Comparison of ENCODE assay signal across 14 cellular contexts in the genomic region with DNA sequence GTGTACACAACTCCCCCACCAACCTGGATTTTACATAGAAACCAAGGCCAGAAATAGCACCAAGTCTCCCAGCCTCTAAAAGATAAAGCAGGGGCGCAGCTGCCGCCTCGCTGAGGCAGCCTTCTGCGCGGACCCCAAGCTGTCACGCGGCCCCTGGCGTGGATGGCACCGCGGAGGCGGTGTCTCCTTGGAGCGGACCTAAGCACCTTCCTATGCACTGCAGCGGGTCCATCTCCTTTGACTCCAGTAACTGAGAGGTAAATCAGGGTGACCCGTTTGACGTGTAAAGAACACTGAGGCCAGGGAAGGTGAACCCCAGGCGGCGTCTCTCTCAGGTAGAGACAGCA. TPM values are rescaled to one million over a fixed set of nuclear protein-coding genes. Genes with fewer than 3 reads are reported as not detected.
DNase-seq lines count a peak whose midpoint lies in the region; ATAC-seq, FAIRE-seq and TF ChIP-seq lines count a peak whose summit lies in the region.
"Had no signal": no experiment of that assay in that cellular context is flagged by ENCODE, and none has a peak within 500 bp of the region (broad histone marks: within the 10 kb centered on the region; RNA-seq: fewer than 3 reads in every experiment).

No MANE protein-coding gene starts in this region.

- TF ChIP-seq CTCF in fibroblast of villous mesenchyme (IDR thresholded peaks at IDR 0.05; ENCODE audit: insufficient read depth, low read depth, low read length), result no peak
- no peak for TF ChIP-seq CTCF in osteoblast (IDR thresholded peaks at IDR 0.05; ENCODE audit: extremely low read depth, low read depth, low read length)
- no peak for TF ChIP-seq CTCF in upper lobe of right lung (IDR thresholded peaks at IDR 0.05)
- no peak for TF ChIP-seq CTCF in D721Med (IDR thresholded peaks at IDR 0.05; ENCODE audit: insufficient read depth, missing control alignments)

- H3K36me3 ChIP-seq in osteoblast (ENCODE audit: insufficient read depth, low read length) (peaks cover 7% of the 10 kb centered on the region), upper lobe of right lung (no peaks in the 10 kb centered on the region)
- no peaks in the 10 kb centered on the region for H3K36me3 ChIP-seq in CD8-positive, alpha-beta memory T cell (ENCODE audit: insufficient read depth, low read length)

- H3K27me3 ChIP-seq in osteoblast (ENCODE audit: insufficient read depth, low read length), result no peaks in the 10 kb centered on the region
- no peaks in the 10 kb centered on the region for H3K27me3 ChIP-seq in upper lobe of right lung
- no peaks in the 10 kb centered on the region for H3K27me3 ChIP-seq in CD8-positive, alpha-beta memory T cell (ENCODE audit: insufficient read depth, low read length, poor library complexity, severe bottlenecking)

- H3K9me3 ChIP-seq in osteoblast (ENCODE audit: low read depth, low read length) (no peaks in the 10 kb centered on the region), upper lobe of right lung (no peaks in the 10 kb centered on the region)
- H3K9me3 ChIP-seq in CD8-positive, alpha-beta memory T cell (ENCODE audit: low read length), result no peaks in the 10 kb centered on the region

- H3K27ac ChIP-seq in osteoblast (ENCODE audit: low read depth, low read length) (peak overlapping the region; percentile 62), upper lobe of right lung (peak overlapping the region; percentile 74)
- H3K27ac ChIP-seq in CD8-positive, alpha-beta memory T cell (ENCODE audit: low read depth, low read length), result no peak overlapping the region

- H3K4me3 Mint-ChIP-seq in CD8-positive, alpha-beta memory T cell, result no peak overlapping the region
- H3K4me3 Mint-ChIP-seq: activated naive CD8-positive, alpha-beta T cell treated with anti-CD3 and anti-CD28 coated beads, Interleukin-2, amount 50 U/mL, for 24 hours; stimulated activated effector memory CD8-positive, alpha-beta T cell treated with anti-CD3 and anti-CD28 coated beads, Interleukin-12 subunit alpha, Interleukin-12 subunit beta, amount 100 ng/mL, for 72 hours had no signal

- no peak for ATAC-seq in upper lobe of right lung
- ATAC-seq: activated naive CD8-positive, alpha-beta T cell treated with anti-CD3 and anti-CD28 coated beads, Interleukin-2, amount 50 U/mL, for 24 hours had no signal

- intact Hi-C loops in upper lobe of right lung (cut with DNase I), result no loop called here

- peak overlapping the region; percentile 40 for H3K4me3 ChIP-seq in fibroblast of villous mesenchyme (ENCODE audit: low read depth, low read length)
- H3K4me3 ChIP-seq in osteoblast (ENCODE audit: insufficient read depth, low read length), result peak overlapping the region; percentile 63
- H3K4me3 ChIP-seq in upper lobe of right lung, result peak overlapping the region; percentile 29
- no peak overlapping the region for H3K4me3 ChIP-seq in CD8-positive, alpha-beta memory T cell (ENCODE audit: low read length)

- H2AFZ ChIP-seq in osteoblast (ENCODE audit: low read length), result peak overlapping the region; percentile 23

- H3K4me1 Mint-ChIP-seq in CD8-positive, alpha-beta memory T cell, result no peaks in the 10 kb centered on the region
- H3K4me1 Mint-ChIP-seq: activated naive CD8-positive, alpha-beta T cell treated with anti-CD3 and anti-CD28 coated beads, Interleukin-2, amount 50 U/mL, for 24 hours; stimulated activated effector memory CD8-positive, alpha-beta T cell treated with anti-CD3 and anti-CD28 coated beads, Interleukin-12 subunit alpha, Interleukin-12 subunit beta, amount 100 ng/mL, for 72 hours had no signal

- CTCF ChIA-PET in CD8-positive, alpha-beta memory T cell (lab: Charles Lee), result no interaction called here

- peaks cover 0 to 2% (median 0%) of the 10 kb centered on the region in 5 donors for H3K9me3 Mint-ChIP-seq in CD8-positive, alpha-beta memory T cell
- H3K9me3 Mint-ChIP-seq: activated naive CD8-positive, alpha-beta T cell treated with anti-CD3 and anti-CD28 coated beads, Interleukin-2, amount 50 U/mL, for 24 hours; stimulated activated effector memory CD8-positive, alpha-beta T cell treated with anti-CD3 and anti-CD28 coated beads, Interleukin-12 subunit alpha, Interleukin-12 subunit beta, amount 100 ng/mL, for 72 hours had no signal

- peaks cover 89% of the 10 kb centered on the region for H3K79me2 ChIP-seq in osteoblast (ENCODE audit: insufficient read depth, low read length)

- POLR2A ChIA-PET in CD8-positive, alpha-beta memory T cell (lab: Charles Lee), result no interaction called here

- no peak for FAIRE-seq in D721Med (lab: Jason Lieb, UNC)

- H4K20me1 ChIP-seq in osteoblast (ENCODE audit: insufficient read depth, low read length), result peaks cover 56% of the 10 kb centered on the region

- H3K36me3 Mint-ChIP-seq in CD8-positive, alpha-beta memory T cell, result peaks cover 0 to 1% (median 0%) of the 10 kb centered on the region in 3 donors
- H3K36me3 Mint-ChIP-seq: stimulated activated effector memory CD8-positive, alpha-beta T cell treated with anti-CD3 and anti-CD28 coated beads, Interleukin-12 subunit alpha, Interleukin-12 subunit beta, amount 100 ng/mL, for 72 hours had no signal

- H3K4me2 ChIP-seq in osteoblast (ENCODE audit: insufficient read depth, low read length), result peak overlapping the region; percentile 79

- DNase-seq in DMS79 treated with DMSO at 0.1 percent for 48 hours (lab: John Stamatoyannopoulos, UW) (peak; percentile 69), DMS79 (lab: John Stamatoyannopoulos, UW) (no peak), fibroblast of villous mesenchyme (ENCODE audit: low read depth) (no peak), osteoblast (ENCODE audit: insufficient read length, low spot score, missing footprints) (no peak), upper lobe of right lung (no peak), NCI-H1105 treated with DMSO at 0.1 percent for 48 hours (lab: John Stamatoyannopoulos, UW) (no peak), D721Med (ENCODE audit: insufficient read length, low spot score) (no peak)
- no peak for DNase-seq in CD8-positive, alpha-beta memory T cell
- DNase-seq: 8988T; activated naive CD8-positive, alpha-beta T cell treated with anti-CD3 and anti-CD28 coated beads, Interleukin-2, amount 50 U/mL, for 24 hours; GF-D8; NCI-H524 treated with DMSO at 0.1 percent for 48 hours; stimulated activated CD4-positive, alpha-beta T cell treated with anti-CD3 and anti-CD28 coated beads, Interleukin-12 subunit alpha, Interleukin-12 subunit beta, amount 100 ng/mL, for 4 hours had no signal

- no peak overlapping the region for H3K27ac Mint-ChIP-seq in CD8-positive, alpha-beta memory T cell
- H3K27ac Mint-ChIP-seq: activated naive CD8-positive, alpha-beta T cell treated with anti-CD3 and anti-CD28 coated beads, Interleukin-2, amount 50 U/mL, for 24 hours; stimulated activated effector memory CD8-positive, alpha-beta T cell treated with anti-CD3 and anti-CD28 coated beads, Interleukin-12 subunit alpha, Interleukin-12 subunit beta, amount 100 ng/mL, for 72 hours had no signal

- H3K27me3 Mint-ChIP-seq in CD8-positive, alpha-beta memory T cell, result peaks cover 38 to 76% of the 10 kb centered on the region in 2 donors

- H3K4me1 ChIP-seq in osteoblast (ENCODE audit: insufficient read depth, low read length) (peaks cover 46% of the 10 kb centered on the region), upper lobe of right lung (peaks cover 58% of the 10 kb centered on the region)
- no peaks in the 10 kb centered on the region for H3K4me1 ChIP-seq in CD8-positive, alpha-beta memory T cell (ENCODE audit: insufficient read depth, low read length)

RNA-seq across cellular contexts. Expression of gene ZNF697, which starts 17.0 kb away (rescaled TPM):
- total RNA-seq in fibroblast of villous mesenchyme (13.2 and 14.2 TPM in 2 replicates), osteoblast (6.5 and 8.8 TPM in 2 replicates), upper lobe of right lung (11.4 TPM)
- total RNA-seq in CD8-positive, alpha-beta memory T cell, result under 1 TPM; 0.72 to 0.78 TPM
- polyA plus RNA-seq in CD8-positive, alpha-beta memory T cell, result not detected
